In genomic region chr22:23215294-23216204, GRCh38 we compare ENCODE assay signal across 10 cellular contexts. TPM values are rescaled to one million over a fixed set of nuclear protein-coding genes. Genes with fewer than 3 reads are reported as not detected.
DNase-seq lines count a peak whose midpoint lies in the region; ATAC-seq and TF ChIP-seq lines count a peak whose summit lies in the region.
"Had no signal": no experiment of that assay in that cellular context is flagged by ENCODE, and none has a peak within 500 bp of the region (broad histone marks: within the 10 kb centered on the region; RNA-seq: fewer than 3 reads in every experiment).

No MANE protein-coding gene starts in this region.

- no peaks in the 10 kb centered on the region for H3K27me3 ChIP-seq in OCI-LY1 (ENCODE audit: insufficient read depth, low read length)
- H3K27me3 ChIP-seq in osteoblast (ENCODE audit: insufficient read depth, low read length) = no peaks in the 10 kb centered on the region

- intact Hi-C loops in Calu3 (cut with micrococcal nuclease; ENCODE audit: unreplicated experiment) = no loop called here

- H2AFZ ChIP-seq in OCI-LY1 (ENCODE audit: low read length) (no peak overlapping the region), osteoblast (ENCODE audit: low read length) (no peak overlapping the region)

- H3F3A ChIP-seq in OCI-LY1 (ENCODE audit: insufficient read depth, low read length) = peaks cover 4% of the 10 kb centered on the region; the same call in 1 of the 2 replicates

- no peaks in the 10 kb centered on the region for H3K9me3 Mint-ChIP-seq in Calu3 (ENCODE audit: low read depth, unreplicated experiment)

- peak; percentile 16 for DNase-seq in Calu3
- no peak for DNase-seq in coronary artery (ENCODE audit: low spot score)
- no peak for DNase-seq in osteoblast (ENCODE audit: insufficient read length, low spot score, missing footprints)
- DNase-seq in anterior cingulate cortex (lab: John Stamatoyannopoulos, UW) = no peak
- no peak for DNase-seq in COR-L47 (lab: John Stamatoyannopoulos, UW)
- DNase-seq in NCI-H526 treated with DMSO at 0.1 percent for 48 hours (lab: John Stamatoyannopoulos, UW) = no peak
- DNase-seq: occipital lobe had no signal

- H3K36me3 ChIP-seq in OCI-LY1 (ENCODE audit: insufficient read depth, low read length) = peaks cover 8% of the 10 kb centered on the region; the same call in 1 of the 2 replicates
- H3K36me3 ChIP-seq in osteoblast (ENCODE audit: insufficient read depth, low read length) = no peaks in the 10 kb centered on the region

- no peaks in the 10 kb centered on the region for H3K27me3 Mint-ChIP-seq in Calu3 (ENCODE audit: unreplicated experiment)

- H4K20me1 ChIP-seq in OCI-LY1 (ENCODE audit: insufficient read depth, low read length) (no peaks in the 10 kb centered on the region), osteoblast (ENCODE audit: insufficient read depth, low read length) (peaks cover 79% of the 10 kb centered on the region)

- peak overlapping the region; percentile 75; the same call in 1 of the 2 replicates for H3K9ac ChIP-seq in OCI-LY1 (ENCODE audit: low read length)

- peaks cover 100% of the 10 kb centered on the region for H3K4me1 ChIP-seq in OCI-LY1 (ENCODE audit: insufficient read depth, low read length, severe bottlenecking)
- peaks cover 29% of the 10 kb centered on the region for H3K4me1 ChIP-seq in osteoblast (ENCODE audit: insufficient read depth, low read length)

- peaks cover 85% of the 10 kb centered on the region for H3K79me2 ChIP-seq in OCI-LY1 (ENCODE audit: insufficient read depth, low read length)
- peaks cover 80% of the 10 kb centered on the region for H3K79me2 ChIP-seq in osteoblast (ENCODE audit: insufficient read depth, low read length)

- no peak for TF ChIP-seq CTCF in Calu3 (IDR thresholded peaks at IDR 0.05; ENCODE audit: unreplicated experiment)
- TF ChIP-seq CTCF in OCI-LY1 (IDR thresholded peaks at IDR 0.05; ENCODE audit: low read length) = no peak
- TF ChIP-seq CTCF in coronary artery (IDR thresholded peaks at IDR 0.05) = no peak
- no peak for TF ChIP-seq CTCF in osteoblast (IDR thresholded peaks at IDR 0.05; ENCODE audit: extremely low read depth, low read depth, low read length)

- no peaks in the 10 kb centered on the region for H3K36me3 Mint-ChIP-seq in Calu3 (ENCODE audit: insufficient read depth, unreplicated experiment)

- H3K4me2 ChIP-seq in OCI-LY1 (ENCODE audit: low read length) = peak overlapping the region; percentile 85
- H3K4me2 ChIP-seq in osteoblast (ENCODE audit: insufficient read depth, low read length) = peak overlapping the region; percentile 16

- peaks cover 65% of the 10 kb centered on the region for H3K4me1 Mint-ChIP-seq in Calu3 (ENCODE audit: low read depth, unreplicated experiment)

- H3K4me3 ChIP-seq in OCI-LY1 (ENCODE audit: low read depth, low read length, poor library complexity, severe bottlenecking) (peak overlapping the region; percentile 58), coronary artery (peak overlapping the region; percentile 3), osteoblast (ENCODE audit: insufficient read depth, low read length) (no peak overlapping the region)
- H3K4me3 ChIP-seq: GM12878 had no signal

- no peaks in the 10 kb centered on the region for H3K9me3 ChIP-seq in OCI-LY1 (ENCODE audit: low read length)
- no peaks in the 10 kb centered on the region for H3K9me3 ChIP-seq in osteoblast (ENCODE audit: low read depth, low read length)

- H3K27ac Mint-ChIP-seq in Calu3 (ENCODE audit: unreplicated experiment) = no peak overlapping the region

- H3K27ac ChIP-seq in OCI-LY1 (ENCODE audit: low read depth, low read length, poor library complexity, severe bottlenecking) = peak overlapping the region; percentile 98
- H3K27ac ChIP-seq in coronary artery = peak overlapping the region in 1 of 2 donors; percentile 58
- H3K27ac ChIP-seq in osteoblast (ENCODE audit: low read depth, low read length) = no peak overlapping the region

- no peak overlapping the region for H3K4me3 Mint-ChIP-seq in Calu3 (ENCODE audit: low read depth, unreplicated experiment)

- BruUV-seq in Calu3 (replicated peaks; lab: Mats Ljungman, UMichigan) = no TSS peak

- CTCF ChIA-PET in Calu3 (lab: Charles Lee) = no interaction called here

- ATAC-seq in GM18502 (IDR thresholded peaks at IDR 0.05; ENCODE audit: poor library complexity, unreplicated experiment) = no peak
- ATAC-seq: GM12878 had no signal

- H3K9me2 ChIP-seq in OCI-LY1 (ENCODE audit: low read depth, low read length) = no peaks in the 10 kb centered on the region

RNA-seq across cellular contexts. Expression of gene BCR, which starts 35.2 kb away (rescaled TPM):
- total RNA-seq in Calu3 (2022) (83.6 and 91.0 TPM in 2 replicates), osteoblast (28.6 and 29.8 TPM in 2 replicates)
